8 cellular contexts compared by ENCODE assay signal in the genomic region with DNA sequence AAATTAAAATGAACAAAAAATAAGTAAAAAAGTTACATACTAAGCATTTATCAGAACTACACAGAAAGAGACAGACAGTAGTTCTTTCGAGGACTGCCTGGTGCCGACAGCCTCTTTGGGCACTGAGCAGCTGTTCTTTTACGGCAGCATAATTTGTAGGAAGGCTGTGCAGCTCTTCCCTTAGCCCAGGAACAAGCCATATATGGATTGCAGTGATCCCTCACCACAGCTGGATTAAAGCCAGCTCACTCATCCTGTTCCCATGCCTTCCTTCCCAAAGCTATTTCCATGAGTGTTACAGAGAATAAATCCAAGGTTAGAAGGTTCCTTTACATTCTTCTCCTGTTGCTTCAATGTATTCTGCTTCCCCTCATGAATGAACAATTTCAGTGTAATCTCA.
DNase-seq lines count a peak whose midpoint lies in the region; ATAC-seq and TF ChIP-seq lines count a peak whose summit lies in the region.

No MANE protein-coding gene starts in this region.

- whole genome bisulfite sequencing in stomach, 5 donors = 48 to 79% (median 69%) methylated on average over 3 of the region's 3 CpGs
- WGBS in mesendoderm (ENCODE audit: extremely low coverage, insufficient coverage, low lambda C conversion rate) = no CpG with 5 or more reads among the region's 3 CpGs

- CTCF ChIA-PET in HEK293T (lab: Yijun Ruan, JAX) = no interaction called here
- CTCF ChIA-PET in RWPE1 (lab: Yijun Ruan, JAX) = no interaction called here

- no peak overlapping the region for H2BK5ac ChIP-seq in mesendoderm (ENCODE audit: low read length)

- ATAC-seq in HG02759 (IDR thresholded peaks at IDR 0.05; ENCODE audit: unreplicated experiment) (no peak), HG03378 (IDR thresholded peaks at IDR 0.05; ENCODE audit: unreplicated experiment) (no peak)

- POLR2A ChIA-PET in HEK293T (lab: Yijun Ruan, JAX) = no interaction called here
- POLR2A ChIA-PET in RWPE1 (lab: Yijun Ruan, JAX; ENCODE audit: low non-redundant PET) = no interaction called here

- H3K9me3 ChIP-seq in cardiac muscle cell (ENCODE audit: low read depth) (no peaks in the 10 kb centered on the region), stomach (no peaks in the 10 kb centered on the region)

- DNase-seq in HEK293T (ENCODE audit: extremely low spot score) (peak; percentile 14), RWPE1 (ENCODE audit: low spot score) (peak; percentile 70), cardiac muscle cell (ENCODE audit: low read depth in 1 of 2, low spot score in 1 of 2) (peak; percentile 86 to 97), stomach (no peak), middle frontal gyrus (ENCODE audit: extremely low spot score, low spot score) (no peak), mesendoderm (no peak)

- no peak overlapping the region for H3K18ac ChIP-seq in mesendoderm (ENCODE audit: low read length)

- no peak for TF ChIP-seq POLR2A in stomach (IDR thresholded peaks at IDR 0.05)

- H3K79me1 ChIP-seq in mesendoderm (ENCODE audit: low read length) = no peaks in the 10 kb centered on the region

- no peak overlapping the region for H2AK5ac ChIP-seq in mesendoderm (ENCODE audit: low read length)

- H3K4me1 ChIP-seq in cardiac muscle cell (ENCODE audit: low read depth) (peaks cover 14% of the 10 kb centered on the region), stomach (peaks cover 0 to 17% (median 3%) of the 10 kb centered on the region in 4 donors), mesendoderm (ENCODE audit: control insufficient read depth, low read depth, low read length) (no peaks in the 10 kb centered on the region)

- H2BK15ac ChIP-seq in mesendoderm (replicated peaks; ENCODE audit: low read depth) = no peak overlapping the region

- no peak overlapping the region for H3K4ac ChIP-seq in mesendoderm (ENCODE audit: low read depth, low read length)

- H2BK120ac ChIP-seq in mesendoderm (ENCODE audit: low read depth, low read length) = no peak overlapping the region

- no peak overlapping the region for H3K9ac ChIP-seq in mesendoderm (ENCODE audit: low read length)

- intact Hi-C loops in stomach (cut with DNase I; ENCODE audit: low total_unique reads) = no loop called here

- H4K5ac ChIP-seq in mesendoderm (ENCODE audit: low read length) = no peak overlapping the region

- H3K27me3 ChIP-seq in cardiac muscle cell (no peaks in the 10 kb centered on the region), stomach (no peaks in the 10 kb centered on the region), mesendoderm (ENCODE audit: insufficient read depth, low read length, poor library complexity) (no peaks in the 10 kb centered on the region)

- no peak overlapping the region for H3K23ac ChIP-seq in mesendoderm (ENCODE audit: low read length)

- TF ChIP-seq EP300 in stomach (IDR thresholded peaks at IDR 0.05) = no peak

- H3K79me2 ChIP-seq in mesendoderm (ENCODE audit: control insufficient read depth, insufficient read depth, low read length) = no peaks in the 10 kb centered on the region

- no peak overlapping the region for H3K4me3 ChIP-seq in cardiac muscle cell
- H3K4me3 ChIP-seq in stomach = no peak overlapping the region
- H3K4me3 ChIP-seq in mesendoderm (ENCODE audit: low read length) = no peak overlapping the region

- TF ChIP-seq CTCF in RWPE1 (conservative IDR thresholded peaks at IDR 0.05; ENCODE audit: low read depth) = no peak
- no peak for TF ChIP-seq CTCF in cardiac muscle cell (IDR thresholded peaks at IDR 0.05; ENCODE audit: low read depth, low read length)
- no peak for TF ChIP-seq CTCF in stomach (IDR thresholded peaks at IDR 0.05)

- no peak overlapping the region for H4K8ac ChIP-seq in mesendoderm (ENCODE audit: low read depth, low read length)

- H3K4me2 ChIP-seq in mesendoderm (ENCODE audit: low read length) = no peak overlapping the region

- no peak overlapping the region for H3K56ac ChIP-seq in mesendoderm (ENCODE audit: low read length)

- H3K27ac ChIP-seq in RWPE1 (no peak overlapping the region), cardiac muscle cell (peak overlapping the region; percentile 82), stomach (peak overlapping the region in 3 of 5 donors; percentile 33 to 60 (median 54)), mesendoderm (ENCODE audit: low read depth, low read length) (no peak overlapping the region)

- H3K36me3 ChIP-seq in cardiac muscle cell (no peaks in the 10 kb centered on the region), stomach (peaks cover 0 to 70% (median 50%) of the 10 kb centered on the region in 4 donors), mesendoderm (ENCODE audit: control insufficient read depth, insufficient read depth, low read length) (no peaks in the 10 kb centered on the region)

TF ChIP-seq in HEK293T, 16 proteins besides CTCF, POLR2A, EP300 and RAD21:
- TF ChIP-seq NFRKB (IDR thresholded peaks at IDR 0.05) = no peak
- TF ChIP-seq FOXM1 (IDR thresholded peaks at IDR 0.05; ENCODE audit: borderline replicate concordance) = no peak
- no peak for TF ChIP-seq SP1 (IDR thresholded peaks at IDR 0.05)
- no peak for TF ChIP-seq FOXA1 (IDR thresholded peaks at IDR 0.05)
- TF ChIP-seq TARDBP (IDR thresholded peaks at IDR 0.05) = no peak
- TF ChIP-seq FOXK2 (IDR thresholded peaks at IDR 0.05) = no peak
- TF ChIP-seq ARNT (IDR thresholded peaks at IDR 0.05) = no peak

Comparison
In these comparisons a context has a peak if more than half of its experiments do, and no peak if none do; other contexts are left out.
1. DNase-seq: peak in HEK293T (single experiment), RWPE1 (single experiment) and cardiac muscle cell (2 of 2); none in stomach (single experiment), middle frontal gyrus (single experiment) and mesendoderm (single experiment).
2. H3K27ac ChIP-seq: peak in cardiac muscle cell (single experiment) and stomach (3 of 5); none in RWPE1 (single experiment) and mesendoderm (single experiment).